Comparison of ENCODE assay signal across 25 cellular contexts in genomic region chr12:67526129-67526528, GRCh38.
"Had no signal": no experiment of that assay in that cellular context is flagged by ENCODE, and none has a peak within 500 bp of the region (broad histone marks: within the 10 kb centered on the region; RNA-seq: fewer than 3 reads in every experiment).

No MANE protein-coding gene starts in this region.

- H3K4me3 ChIP-seq: adrenal gland, breast epithelium, PC-9 had no signal

- H3K36me3 ChIP-seq: adrenal gland, breast epithelium had no signal

- H3K27me3 Mint-ChIP-seq: activated CD4-positive, alpha-beta memory T cell treated with anti-CD3 and anti-CD28 coated beads, Interleukin-2, amount 10 ng/mL, durations not matched to agents 7 days and 5 days; activated CD4-positive, alpha-beta T cell treated with anti-CD3 and anti-CD28 coated beads for 36 hours; activated naive CD8-positive, alpha-beta T cell treated with anti-CD3 and anti-CD28 coated beads, Interleukin-2, amount 10 ng/mL, durations not matched to agents 7 days and 5 days; activated T-helper 17 cell treated with anti-CD3 and anti-CD28 coated beads, Interleukin-2, amount 50 U/mL, for 72 hours had no signal

- H3K4me1 ChIP-seq: adrenal gland, breast epithelium had no signal

- H3K27me3 ChIP-seq: adrenal gland, breast epithelium had no signal

- H3K4me3 Mint-ChIP-seq: activated B cell treated with CpG ODN at 0.5 μM for 24 hours; activated CD4-positive, alpha-beta memory T cell treated with anti-CD3 and anti-CD28 coated beads, Interleukin-2, amount 10 ng/mL, durations not matched to agents 7 days and 5 days; activated CD4-positive, alpha-beta T cell treated with anti-CD3 and anti-CD28 coated beads for 36 hours; activated naive CD4-positive, alpha-beta T cell treated with anti-CD3 and anti-CD28 coated beads for 36 hours; activated naive CD8-positive, alpha-beta T cell treated with anti-CD3 and anti-CD28 coated beads, Interleukin-2, amount 10 ng/mL, durations not matched to agents 7 days and 5 days; activated T-helper 17 cell treated with anti-CD3 and anti-CD28 coated beads, Interleukin-2, amount 50 U/mL, for 72 hours; T-helper 1 cell treated with Interleukin-12 subunit alpha and Interleukin-12 subunit beta and Interleukin-4 antibody, amounts not matched to agents 30 μg/mL and 1 μg/mL, for 36 hours had no signal

- H3K27ac ChIP-seq: adrenal gland, breast epithelium, PC-9 had no signal

- H3K27ac Mint-ChIP-seq: activated B cell treated with CpG ODN at 0.5 μM for 24 hours; activated CD4-positive, alpha-beta memory T cell treated with anti-CD3 and anti-CD28 coated beads, Interleukin-2, amount 10 ng/mL, durations not matched to agents 7 days and 5 days; activated CD4-positive, alpha-beta T cell treated with anti-CD3 and anti-CD28 coated beads for 36 hours; activated naive CD4-positive, alpha-beta T cell treated with anti-CD3 and anti-CD28 coated beads for 36 hours; activated naive CD8-positive, alpha-beta T cell treated with anti-CD3 and anti-CD28 coated beads, Interleukin-2, amount 10 ng/mL, durations not matched to agents 7 days and 5 days; activated T-helper 17 cell treated with anti-CD3 and anti-CD28 coated beads, Interleukin-2, amount 50 U/mL, for 72 hours; T-helper 1 cell treated with Interleukin-12 subunit alpha and Interleukin-12 subunit beta and Interleukin-4 antibody, amounts not matched to agents 30 μg/mL and 1 μg/mL, for 36 hours had no signal

- H3K4me1 Mint-ChIP-seq: activated B cell treated with CpG ODN at 0.5 μM for 24 hours; activated CD4-positive, alpha-beta memory T cell treated with anti-CD3 and anti-CD28 coated beads, Interleukin-2, amount 10 ng/mL, durations not matched to agents 7 days and 5 days; activated naive CD8-positive, alpha-beta T cell treated with anti-CD3 and anti-CD28 coated beads, Interleukin-2, amount 10 ng/mL, durations not matched to agents 7 days and 5 days had no signal

- ATAC-seq: activated CD4-positive, alpha-beta T cell treated with anti-CD3 and anti-CD28 coated beads for 36 hours; activated T-helper 17 cell treated with anti-CD3 and anti-CD28 coated beads, Interleukin-2, amount 50 U/mL, for 72 hours had no signal

- H3K9me3 ChIP-seq: adrenal gland, breast epithelium had no signal

- H3K9me3 Mint-ChIP-seq: activated B cell treated with CpG ODN at 0.5 μM for 24 hours; activated naive CD4-positive, alpha-beta T cell treated with anti-CD3 and anti-CD28 coated beads for 36 hours; T-helper 1 cell treated with Interleukin-12 subunit alpha and Interleukin-12 subunit beta and Interleukin-4 antibody, amounts not matched to agents 30 μg/mL and 1 μg/mL, for 36 hours had no signal

- DNase-seq: activated B cell treated with CpG ODN at 0.5 μM for 24 hours; activated CD4-positive, alpha-beta memory T cell treated with anti-CD3 and anti-CD28 coated beads, Interleukin-2, amount 10 ng/mL, durations not matched to agents 7 days and 5 days; activated CD4-positive, alpha-beta T cell treated with anti-CD3 and anti-CD28 coated beads for 36 hours; activated CD4-positive, alpha-beta T cell treated with anti-CD3 and anti-CD28 coated beads, Interleukin-2, amount 50 U/mL, for 1 hour; activated gamma-delta T cell; activated naive CD4-positive, alpha-beta T cell treated with anti-CD3 and anti-CD28 coated beads for 36 hours; activated naive CD8-positive, alpha-beta T cell treated with anti-CD3 and anti-CD28 coated beads, Interleukin-2, amount 10 ng/mL, durations not matched to agents 7 days and 5 days; activated T-cell treated with anti-CD3 and anti-CD28 coated beads for 4 hours; activated T-cell treated with anti-CD3 and anti-CD28 coated beads, Interleukin-2, amount 50 U/mL, for 48 hours; adrenal gland; central memory CD4-positive, alpha-beta T cell; Karpas-422; MM.1S; NCI-H1105; NCI-H1436 treated with DMSO at 0.1 percent for 48 hours; NCI-H187 treated with DMSO at 0.1 percent for 48 hours; NCI-H2081 treated with DMSO at 0.1 percent for 48 hours; NCI-H446; NCI-H524; PC-9; SHP77 treated with DMSO at 0.1 percent for 48 hours; T-helper 9 cell had no signal
